ENCODE assay signal across 13 cellular contexts in the genomic region with DNA sequence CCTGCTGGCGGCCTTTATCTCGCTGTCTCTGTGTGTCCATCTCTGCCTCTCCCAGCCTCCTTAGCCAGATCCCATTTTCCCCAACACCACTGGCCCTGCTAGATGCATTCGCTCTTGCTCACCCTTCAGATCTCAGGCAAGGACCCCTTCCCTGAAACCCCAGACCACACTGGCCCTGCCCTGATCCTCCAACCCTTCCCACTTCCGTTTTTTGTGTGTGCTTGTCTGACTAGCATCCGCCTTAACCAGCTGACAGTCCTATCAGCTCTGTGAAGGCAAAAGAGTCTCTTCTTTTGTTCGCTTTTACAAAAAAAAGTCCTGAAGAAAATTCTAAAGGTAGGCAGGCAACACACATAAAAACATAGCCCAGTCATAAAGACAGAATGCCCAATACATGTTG. TPM values are rescaled to one million over a fixed set of nuclear protein-coding genes. Genes with fewer than 3 reads are reported as not detected.
DNase-seq lines count a peak whose midpoint lies in the region; ATAC-seq, FAIRE-seq and TF ChIP-seq lines count a peak whose summit lies in the region.
"Had no signal": no experiment of that assay in that cellular context is flagged by ENCODE, and none has a peak within 500 bp of the region (broad histone marks: within the 10 kb centered on the region; RNA-seq: fewer than 3 reads in every experiment).

No MANE protein-coding gene starts in this region.

- no peaks in the 10 kb centered on the region for H3K27me3 ChIP-seq in CD8-positive, alpha-beta T cell (ENCODE audit: insufficient read depth, low read length)
- H3K27me3 ChIP-seq in GM12878 (replicated peaks in 1 of 2; ENCODE audit: control insufficient read depth in 2 of 2, insufficient read depth in 2 of 2, low read length in 1 of 2) = peaks cover 0 to 2% of the 10 kb centered on the region in 2 experiments; a peak in 2 of 4 replicates
- H3K27me3 ChIP-seq in neural progenitor cell = no peaks in the 10 kb centered on the region

- H3K9ac ChIP-seq in GM12878 (ENCODE audit: control insufficient read depth, insufficient read depth, low read length) (no peak overlapping the region), neural progenitor cell (no peak overlapping the region)

- FAIRE-seq in GM12878 (lab: Jason Lieb, UNC) = no peak

- peaks cover 37% of the 10 kb centered on the region for H3K4me1 Mint-ChIP-seq in CD8-positive, alpha-beta T cell (ENCODE audit: low read depth)
- H3K4me1 Mint-ChIP-seq in neural progenitor cell = peaks cover 52% of the 10 kb centered on the region
- H3K4me1 Mint-ChIP-seq in glutamatergic neuron (ENCODE audit: low read depth, unreplicated experiment) = peaks cover 12% of the 10 kb centered on the region

- peak in 1 of 7 experiments; percentile 51 for DNase-seq in CD8-positive, alpha-beta T cell
- DNase-seq in MV-4-11 (lab: John Stamatoyannopoulos, UW) (peak; percentile 84), GM12878 (ENCODE audit: low read depth, low spot score) (no peak), neural progenitor cell (ENCODE audit: low spot score) (no peak), retina (no peak), glutamatergic neuron (no peak), NCI-H1694 treated with DMSO at 0.1 percent for 48 hours (lab: John Stamatoyannopoulos, UW) (no peak)
- DNase-seq: activated gamma-delta T cell treated with Interleukin-2 at 50 U/mL for 16 hours, EL, kidney glomerular epithelial cell, NCI-H146 had no signal

- ATAC-seq in CD8-positive, alpha-beta T cell = peak; percentile 78
- peak; percentile 31; the same call in 2 of the 3 replicates for ATAC-seq in GM12878
- no peak for ATAC-seq in HG03095 (IDR thresholded peaks at IDR 0.05; ENCODE audit: unreplicated experiment)

- no peak overlapping the region for H3K4me3 ChIP-seq in CD8-positive, alpha-beta T cell (ENCODE audit: low read depth, low read length)
- H3K4me3 ChIP-seq in GM12878 (no peak overlapping the region), neural progenitor cell (no peak overlapping the region)

- CTCF ChIA-PET in CD8-positive, alpha-beta T cell (lab: Charles Lee) = interaction anchor here (1.1 kb wide), 1 partner anchor 16 kb away, joined by 3 read pairs; no protein-coding TSS in a partner anchor
- CTCF ChIA-PET in GM12878 (lab: Yijun Ruan, JAX) = interaction anchor here (1.1 kb wide), 1 partner anchor 68 kb away, joined by 3 read pairs; no protein-coding TSS in a partner anchor

- peak overlapping the region; percentile 97 for H3K27ac Mint-ChIP-seq in CD8-positive, alpha-beta T cell
- peak overlapping the region; percentile 4 for H3K27ac Mint-ChIP-seq in neural progenitor cell
- H3K27ac Mint-ChIP-seq in glutamatergic neuron (ENCODE audit: unreplicated experiment) = no peak overlapping the region

- RAD21 ChIA-PET in GM12878 (lab: Charles Lee; ENCODE audit: unreplicated experiment) = no interaction called here

- POLR2A ChIA-PET in CD8-positive, alpha-beta T cell (lab: Charles Lee) = interaction anchor here (0.6 to 0.9 kb wide), 3 partner anchors 51 to 167 kb away, joined by 3 read pairs; no protein-coding TSS in a partner anchor
- POLR2A ChIA-PET in GM12878 (lab: Charles Lee) = no interaction called here

- peaks cover 10% of the 10 kb centered on the region for H3F3A ChIP-seq in neural progenitor cell (ENCODE audit: low read depth)

- TF ChIP-seq RAD21 in GM12878 (IDR thresholded peaks at IDR 0.05; ENCODE audit: insufficient read depth, low read depth, low read length) = no peak

- peaks cover 12% of the 10 kb centered on the region for H3K4me1 ChIP-seq in CD8-positive, alpha-beta T cell (ENCODE audit: insufficient read depth, low read length)
- H3K4me1 ChIP-seq in GM12878 (ENCODE audit: control insufficient read depth, insufficient read depth, low read length) (peaks cover 15% of the 10 kb centered on the region), neural progenitor cell (peaks cover 34% of the 10 kb centered on the region)

- H3K36me3 Mint-ChIP-seq in CD8-positive, alpha-beta T cell = no peaks in the 10 kb centered on the region
- peaks cover 2% of the 10 kb centered on the region for H3K36me3 Mint-ChIP-seq in neural progenitor cell
- H3K36me3 Mint-ChIP-seq in glutamatergic neuron (ENCODE audit: unreplicated experiment) = no peaks in the 10 kb centered on the region

- H3K36me3 ChIP-seq in CD8-positive, alpha-beta T cell (ENCODE audit: insufficient read depth, low read length) = no peaks in the 10 kb centered on the region
- H3K36me3 ChIP-seq in GM12878 (ENCODE audit: control insufficient read depth in 2 of 2, insufficient read depth in 2 of 2, low read length in 1 of 2) (no peaks in the 10 kb centered on the region), neural progenitor cell (no peaks in the 10 kb centered on the region)

- in situ Hi-C loops in GM12878 (cut with MboI) = no loop called here

- 50% methylated on average over 4 of the region's 6 CpGs for WGBS in GM12878 (ENCODE audit: insufficient coverage, insufficient replicate concordance, low lambda C conversion rate, missing lambda C conversion rate)

- no peak for TF ChIP-seq CTCF in CD8-positive, alpha-beta T cell (IDR thresholded peaks at IDR 0.05)
- TF ChIP-seq CTCF in GM12878 (IDR thresholded peaks at IDR 0.05 in 2 of 3, conservative IDR thresholded peaks at IDR 0.05 in 1 of 3; ENCODE audit: control insufficient read depth in 2 of 3, extremely low read depth in 1 of 3, insufficient read depth in 1 of 3, low read depth in 3 of 3, low read length in 3 of 3) (no peak), neural progenitor cell (IDR thresholded peaks at IDR 0.05) (no peak), glutamatergic neuron (IDR thresholded peaks at IDR 0.05; ENCODE audit: partially characterized antibody, unreplicated experiment) (no peak)

- H3K9me3 Mint-ChIP-seq in CD8-positive, alpha-beta T cell = no peaks in the 10 kb centered on the region
- H3K9me3 Mint-ChIP-seq in neural progenitor cell (no peaks in the 10 kb centered on the region), glutamatergic neuron (ENCODE audit: unreplicated experiment) (no peaks in the 10 kb centered on the region)

- no peaks in the 10 kb centered on the region for H3K9me3 ChIP-seq in CD8-positive, alpha-beta T cell (ENCODE audit: low read length)
- H3K9me3 ChIP-seq in GM12878 (replicated peaks; ENCODE audit: control insufficient read depth, insufficient read depth, low read length) (no peaks in the 10 kb centered on the region; the same call in 2 of the 3 replicates), neural progenitor cell (ENCODE audit: low read depth) (no peaks in the 10 kb centered on the region)

- H3K4me2 ChIP-seq in GM12878 (ENCODE audit: control insufficient read depth, insufficient read depth) = no peak overlapping the region
- no peak overlapping the region for H3K4me2 ChIP-seq in neural progenitor cell

- H3K4me3 Mint-ChIP-seq in CD8-positive, alpha-beta T cell = peak overlapping the region; percentile 88
- no peak overlapping the region for H3K4me3 Mint-ChIP-seq in neural progenitor cell
- no peak overlapping the region for H3K4me3 Mint-ChIP-seq in glutamatergic neuron (ENCODE audit: unreplicated experiment)

- SMC1A ChIA-PET in GM12878 (lab: Charles Lee; ENCODE audit: uncharacterized antibody, unreplicated experiment) = interaction anchor here (0.9 to 1.3 kb wide), 2 partner anchors 13 to 69 kb away, joined by 3 read pairs; no protein-coding TSS in a partner anchor

- intact Hi-C loops in CD8-positive, alpha-beta T cell (cut with DNase I, micrococcal nuclease) = no loop called here
- intact Hi-C loops in GM12878 (cut with micrococcal nuclease; ENCODE audit: unreplicated experiment) = no loop called here

- TF ChIP-seq EP300 in GM12878 (IDR thresholded peaks at IDR 0.05; ENCODE audit: borderline replicate concordance in 1 of 2, control insufficient read depth in 1 of 2, low read depth in 2 of 2, low read length in 2 of 2) = no peak

- H2AFZ ChIP-seq in GM12878 (ENCODE audit: control insufficient read depth, low read depth, low read length) = no peak overlapping the region
- no peak overlapping the region for H2AFZ ChIP-seq in neural progenitor cell (replicated peaks)

- H3K27ac ChIP-seq in CD8-positive, alpha-beta T cell (ENCODE audit: low read depth, low read length) = no peak overlapping the region
- H3K27ac ChIP-seq in GM12878 (ENCODE audit: control insufficient read depth, insufficient read depth) (no peak overlapping the region), neural progenitor cell (no peak overlapping the region)

- BruUV-seq in GM12878 (replicated peaks; lab: Mats Ljungman, UMichigan) = no TSS peak

- no peak for TF ChIP-seq POLR2A in GM12878 (IDR thresholded peaks at IDR 0.05; ENCODE audit: low read depth, low read length)

- H3K27me3 Mint-ChIP-seq in CD8-positive, alpha-beta T cell (ENCODE audit: low read depth) = no peaks in the 10 kb centered on the region
- H3K27me3 Mint-ChIP-seq in neural progenitor cell (ENCODE audit: insufficient read depth, low read depth) = peaks cover 3% of the 10 kb centered on the region
- no peaks in the 10 kb centered on the region for H3K27me3 Mint-ChIP-seq in glutamatergic neuron (ENCODE audit: unreplicated experiment)

- H4K20me1 ChIP-seq in GM12878 (ENCODE audit: control insufficient read depth, insufficient read depth) (no peaks in the 10 kb centered on the region), neural progenitor cell (ENCODE audit: low read depth) (no peaks in the 10 kb centered on the region)

- no peaks in the 10 kb centered on the region for H3K79me2 ChIP-seq in GM12878 (ENCODE audit: control insufficient read depth, insufficient read depth, low read length)
- H3K79me2 ChIP-seq in neural progenitor cell (ENCODE audit: low read depth) = no peaks in the 10 kb centered on the region

RNA-seq across cellular contexts. Expression of gene CHST15, which starts 28.7 kb away (rescaled TPM):
- under 1 TPM; 0.19 to 0.33 TPM for total RNA-seq in CD8-positive, alpha-beta T cell
- total RNA-seq in GM12878 (2013; cell fraction: nucleolus; rRNA removed) = 1.5 and 2.0 TPM in 2 replicates
- under 0.01 and 0.17 TPM in 2 replicates for total RNA-seq in GM12878 (2014; rRNA removed)
- 0.04 TPM in 1 of 2 replicates, not detected in the other for total RNA-seq in GM12878 (2014; rRNA removed; fragmentation: Illumina TruSeq; extraction: Trizol)
- total RNA-seq in GM12878 (2021) = 0.32 and 0.51 TPM in 2 replicates
- polyA plus RNA-seq in GM12878 (2011; ENCODE audit: low read depth) = 0.46 TPM
- polyA plus RNA-seq in GM12878 (2011; rRNA removed) = 0.42 and 0.53 TPM in 2 replicates
- polyA plus RNA-seq in GM12878 (2011; cell fraction: cytosol; rRNA removed) = 0.48 and 0.57 TPM in 2 replicates
- polyA plus RNA-seq in GM12878 (2011; cell fraction: nucleus; rRNA removed) = 1.2 and 2.5 TPM in 2 replicates
- 0.32 and 0.46 TPM in 2 replicates for polyA plus RNA-seq in GM12878 (2012)
- 0.03 and 0.06 TPM in 2 replicates for polyA plus RNA-seq in GM12878 (2014; fragmentation: Illumina TruSeq; extraction: Trizol)
- polyA plus RNA-seq in GM12878 (2014; fragmentation: Nextera tagmentation; extraction: Ambion mirVana) = under 1 TPM in 1 of 2 experiments, not detected in 1; 0.02 TPM
- 0.05 TPM in 2 replicates for polyA plus RNA-seq in GM12878 (2014; rRNA removed)
- under 1 TPM; 0.05 TPM for polyA plus RNA-seq in GM12878 (2016; fragmentation: Nextera tagmentation; extraction: Ambion mirVana)
- 0.72 and 0.80 TPM in 2 replicates for polyA minus RNA-seq in GM12878 (2011; rRNA and poly(A)+ RNA removed)
- polyA minus RNA-seq in GM12878 (2011; cell fraction: cytosol; rRNA and poly(A)+ RNA removed) = 0.40 and 0.73 TPM in 2 replicates
- 0.57 and 1.3 TPM in 2 replicates for polyA minus RNA-seq in GM12878 (2011; cell fraction: nucleus; rRNA and poly(A)+ RNA removed)
- total RNA-seq in neural progenitor cell (ENCODE audit: low replicate concordance) = 0.54 and 0.59 TPM in 2 replicates
- total RNA-seq in glutamatergic neuron (ENCODE audit: unreplicated experiment) = 2.4 TPM
- total RNA-seq: SK-MEL-5 had no signal
